Comparison of ENCODE assay signal across 1 cellular context in genomic region chr12:105931104-105931503, GRCh38.
A peak's percentile ranks its signal among the peaks of the same experiment; 100 is the strongest.
TF ChIP-seq lines count a peak whose summit lies in the region.

No MANE protein-coding gene starts in this region.

TF ChIP-seq in K562, 482 proteins besides CTCF, POLR2A, EP300 and RAD21 (continued from another document):
- TF ChIP-seq ATF3 (IDR thresholded peaks at IDR 0.05), result peak; percentile 33; the same call in 1 of the 2 replicates
- no peak for TF ChIP-seq ATF3 (CRISPR knock-in tag; conservative IDR thresholded peaks at IDR 0.05)
- TF ChIP-seq ZNF766 (CRISPR knock-in tag; conservative IDR thresholded peaks at IDR 0.05), result 0 out of 2 replicates have a peak, but pooled peaks have one; percentile 37
